Comparison of ENCODE assay signal across 9 cellular contexts in the genomic region with DNA sequence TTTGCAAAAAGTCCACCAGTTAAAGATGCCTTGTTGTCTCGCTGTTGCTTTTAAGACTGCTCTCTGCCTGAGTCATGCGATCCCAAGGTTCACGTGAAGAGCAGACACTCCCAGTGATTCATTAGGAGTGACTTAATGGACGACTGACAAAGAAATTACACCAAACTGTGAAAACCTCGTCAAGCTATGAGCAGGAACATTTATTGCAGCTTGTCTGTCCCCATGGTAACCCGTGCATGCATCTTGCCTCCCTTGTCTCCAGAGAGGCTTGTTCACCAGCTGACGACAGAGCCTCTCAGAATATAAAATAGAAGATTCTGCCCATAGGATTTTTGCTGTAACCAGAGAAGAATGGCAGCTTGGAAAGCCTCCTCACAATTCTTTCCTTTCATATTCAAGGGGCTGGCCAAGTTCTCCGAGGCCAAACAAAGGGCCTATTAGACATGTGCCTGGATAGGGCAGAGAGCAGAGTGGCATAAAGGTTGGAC.
DNase-seq lines count a peak whose midpoint lies in the region; ATAC-seq, FAIRE-seq and TF ChIP-seq lines count a peak whose summit lies in the region.
"Had no signal": no experiment of that assay in that cellular context is flagged by ENCODE, and none has a peak within 500 bp of the region (broad histone marks: within the 10 kb centered on the region; RNA-seq: fewer than 3 reads in every experiment).

No MANE protein-coding gene starts in this region.

- DNase-seq in H54 (ENCODE audit: insufficient read length, low spot score) (peak; percentile 52), RWPE1 (ENCODE audit: low spot score) (peak; percentile 99), globus pallidus (ENCODE audit: low spot score) (peak; percentile 82), retina (peak; percentile 72), NCI-H2029 (lab: John Stamatoyannopoulos, UW) (no peak), HepG2 (ENCODE audit: low spot score) (no peak), Kasumi-1 (lab: John Stamatoyannopoulos, UW) (no peak)
- no peak for DNase-seq in activated CD4-positive, alpha-beta T cell treated with anti-CD3 and anti-CD28 coated beads, Interleukin-2, amount 50 U/mL, for 1 hour
- DNase-seq: activated B cell treated with CpG ODN at 0.5 μM for 24 hours had no signal

- no peak for TF ChIP-seq EP300 in HepG2 (IDR thresholded peaks at IDR 0.05; ENCODE audit: low read depth in 2 of 2, low read length in 2 of 2)
- TF ChIP-seq EP300 in HepG2 (CRISPR knock-in tag; IDR thresholded peaks at IDR 0.05; ENCODE audit: borderline replicate concordance) = no peak

- FAIRE-seq in H54 (lab: Jason Lieb, UNC) = no peak
- FAIRE-seq in HepG2 (lab: Jason Lieb, UNC) = no peak

- TF ChIP-seq POLR2A in H54 (IDR thresholded peaks at IDR 0.05; ENCODE audit: low read depth, low read length) (no peak), HepG2 (IDR thresholded peaks at IDR 0.05; ENCODE audit: insufficient read depth in 1 of 2, low read depth in 2 of 2, low read length in 2 of 2) (no peak)

- 13% methylated on average over 4 of the region's 8 CpGs for WGBS in HepG2 (ENCODE audit: low lambda C conversion rate)

- TF ChIP-seq RAD21 in HepG2 (CRISPR knock-in tag; IDR thresholded peaks at IDR 0.05) = no peak

- no peak overlapping the region for H3K4me3 ChIP-seq in HepG2 (replicated peaks in 1 of 3; ENCODE audit: insufficient read depth in 1 of 3, low read depth in 2 of 3, low read length in 3 of 3)

- ATAC-seq in HepG2 = no peak

- intact Hi-C loops in HepG2 (cut with micrococcal nuclease; ENCODE audit: unreplicated experiment) = no loop called here

- no peaks in the 10 kb centered on the region for H3K79me2 ChIP-seq in HepG2 (ENCODE audit: insufficient read depth, low read length)

- in situ Hi-C loops in HepG2 (cut with HindIII; ENCODE audit: extremely low pct_ligation_motif_present, low pct_unique_long_range_greater_than_20kb) = no loop called here

- TF ChIP-seq CTCF in RWPE1 (conservative IDR thresholded peaks at IDR 0.05; ENCODE audit: low read depth) (no peak), HepG2 (CRISPR knock-in tag; IDR thresholded peaks at IDR 0.05) (no peak)

- POLR2A ChIA-PET in RWPE1 (lab: Yijun Ruan, JAX; ENCODE audit: low non-redundant PET) (no interaction called here), HepG2 (lab: Yijun Ruan, JAX) (no interaction called here)

- H4K20me1 ChIP-seq in HepG2 (ENCODE audit: insufficient read depth, low read length) = no peaks in the 10 kb centered on the region

- BruUV-seq in HepG2 (replicated peaks; lab: Mats Ljungman, UMichigan) = no TSS peak

- no peak overlapping the region for H3K4me2 ChIP-seq in HepG2 (ENCODE audit: low read depth, low read length)

- H3K9me3 ChIP-seq in HepG2 (ENCODE audit: low read length) = no peaks in the 10 kb centered on the region

- peaks cover 0 to 4% of the 10 kb centered on the region in 2 experiments; a peak in 1 of 5 replicates for H3K27me3 ChIP-seq in HepG2 (ENCODE audit: control insufficient read depth in 1 of 2, insufficient read depth in 2 of 2, low read length in 2 of 2)

- H2AFZ ChIP-seq in HepG2 (ENCODE audit: low read length) = no peak overlapping the region

- no peak overlapping the region for H3K9ac ChIP-seq in HepG2 (ENCODE audit: insufficient read depth, low read depth, low read length)

- no peaks in the 10 kb centered on the region for H3K36me3 ChIP-seq in HepG2 (replicated peaks in 1 of 2; ENCODE audit: control insufficient read depth in 1 of 2, insufficient read depth in 2 of 2, low read length in 2 of 2)

- H3K4me1 ChIP-seq in HepG2 (ENCODE audit: insufficient read depth, low read length) = no peaks in the 10 kb centered on the region

- H3K27ac ChIP-seq in RWPE1 (peak overlapping the region; percentile 89), HepG2 (ENCODE audit: extremely low read length, insufficient read depth, low read length) (no peak overlapping the region)

- CTCF ChIA-PET in RWPE1 (lab: Yijun Ruan, JAX) = no interaction called here
- CTCF ChIA-PET in HepG2 (lab: Yijun Ruan, JAX; ENCODE audit: low intra/inter-chr PET ratio, low total read pairs) = no interaction called here

TF ChIP-seq in HepG2, 621 proteins besides CTCF, POLR2A, EP300 and RAD21:
- TF ChIP-seq DR1 (CRISPR knock-in tag; IDR thresholded peaks at IDR 0.05) (no peak), NFATC3 (CRISPR knock-in tag; IDR thresholded peaks at IDR 0.05) (no peak), ZMYM2 (CRISPR knock-in tag; IDR thresholded peaks at IDR 0.05) (no peak), ZNF724P (CRISPR knock-in tag; IDR thresholded peaks at IDR 0.05; ENCODE audit: borderline replicate concordance) (no peak), ZNF343 (CRISPR knock-in tag; IDR thresholded peaks at IDR 0.05) (no peak)
TF ChIP-seq in HepG2: peak in this region for 0.

Comparison
In these comparisons a context has a peak if more than half of its experiments do, and no peak if none do; other contexts are left out.
1. DNase-seq: peak in H54 (single experiment), RWPE1 (single experiment), globus pallidus (single experiment) and retina (single experiment); none in NCI-H2029 (single experiment), activated CD4-positive, alpha-beta T cell treated with anti-CD3 and anti-CD28 coated beads, Interleukin-2, amount 50 U/mL, for 1 hour (single experiment), HepG2 (single experiment) and Kasumi-1 (0 of 2).